Comparison of ENCODE assay signal across 9 cellular contexts in the genomic region with DNA sequence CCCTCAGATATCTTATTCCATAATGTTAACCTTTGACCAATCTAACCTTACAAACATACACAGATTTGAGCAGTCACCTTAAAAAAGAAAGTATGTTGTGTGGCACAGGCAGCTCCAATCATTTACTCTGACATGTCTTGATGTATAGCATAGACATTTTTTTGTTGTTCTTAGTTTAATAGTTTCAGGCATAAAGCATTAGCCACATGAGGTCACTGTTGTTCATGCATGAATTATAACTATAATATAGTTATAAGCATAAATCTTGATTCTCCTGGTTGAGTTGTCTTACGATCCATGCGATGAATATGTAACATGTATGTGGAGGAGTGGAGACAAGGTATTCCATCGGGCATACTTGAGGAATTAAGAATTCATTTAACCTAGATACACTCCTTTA. TPM values are rescaled to one million over a fixed set of nuclear protein-coding genes. Genes with fewer than 3 reads are reported as not detected.
DNase-seq lines count a peak whose midpoint lies in the region; ATAC-seq and TF ChIP-seq lines count a peak whose summit lies in the region.
"Had no signal": no experiment of that assay in that cellular context is flagged by ENCODE, and none has a peak within 500 bp of the region (broad histone marks: within the 10 kb centered on the region; RNA-seq: fewer than 3 reads in every experiment).

No MANE protein-coding gene starts in this region.

- H3K4me3 ChIP-seq in fibroblast of mammary gland (ENCODE audit: control insufficient read depth, low read depth, low read length): no peak overlapping the region
- no peak overlapping the region for H3K4me3 ChIP-seq in neural progenitor cell

- TF ChIP-seq CTCF in fibroblast of mammary gland (conservative IDR thresholded peaks at IDR 0.05; ENCODE audit: control insufficient read depth, insufficient read depth, low read depth, low read length) (peak; percentile 27), CD14-positive monocyte (IDR thresholded peaks at IDR 0.05) (no peak), neural progenitor cell (IDR thresholded peaks at IDR 0.05) (no peak)

- DNase-seq in Ammon's horn (ENCODE audit: low spot score) (peak; percentile 36), HPDE6-E6E7 (ENCODE audit: extremely low spot score) (peak; percentile 15), NCI-H774 (lab: John Stamatoyannopoulos, UW) (peak; percentile 22), fibroblast of mammary gland (ENCODE audit: low read depth) (peak; percentile 14), CD14-positive monocyte (ENCODE audit: low spot score) (no peak), neural progenitor cell (ENCODE audit: low spot score) (no peak)
- no peak for DNase-seq in stimulated activated CD4-positive, alpha-beta T cell treated with anti-CD3 and anti-CD28 coated beads, Interleukin-4, amount 100 ng/mL, for 4 hours

- no peak overlapping the region for H3K27ac ChIP-seq in neural progenitor cell

- H3K9me3 Mint-ChIP-seq in CD14-positive monocyte (no peaks in the 10 kb centered on the region), neural progenitor cell (no peaks in the 10 kb centered on the region)

- H4K20me1 ChIP-seq in neural progenitor cell (ENCODE audit: low read depth): no peaks in the 10 kb centered on the region

- intact Hi-C loops in CD14-positive monocyte (cut with micrococcal nuclease): no loop called here

- H3K4me1 Mint-ChIP-seq in CD14-positive monocyte: no peaks in the 10 kb centered on the region
- H3K4me1 Mint-ChIP-seq in neural progenitor cell: no peaks in the 10 kb centered on the region
- H3K4me1 Mint-ChIP-seq: central memory CD8-positive, alpha-beta T cell had no signal

- H3K27ac Mint-ChIP-seq in CD14-positive monocyte: no peak overlapping the region
- no peak overlapping the region for H3K27ac Mint-ChIP-seq in neural progenitor cell

- H3K9me3 ChIP-seq in neural progenitor cell (ENCODE audit: low read depth): no peaks in the 10 kb centered on the region

- no peaks in the 10 kb centered on the region for H3K36me3 Mint-ChIP-seq in CD14-positive monocyte
- H3K36me3 Mint-ChIP-seq in neural progenitor cell: no peaks in the 10 kb centered on the region

- no peaks in the 10 kb centered on the region for H3K4me1 ChIP-seq in neural progenitor cell

- ATAC-seq in HG02759 (IDR thresholded peaks at IDR 0.05; ENCODE audit: unreplicated experiment): no peak

- no peaks in the 10 kb centered on the region for H3F3A ChIP-seq in neural progenitor cell (ENCODE audit: low read depth)

- H3K4me3 Mint-ChIP-seq in CD14-positive monocyte (no peak overlapping the region), neural progenitor cell (no peak overlapping the region)
- H3K4me3 Mint-ChIP-seq: central memory CD8-positive, alpha-beta T cell had no signal

- no peak overlapping the region for H3K9ac ChIP-seq in neural progenitor cell

- no peaks in the 10 kb centered on the region for H3K79me2 ChIP-seq in neural progenitor cell (ENCODE audit: low read depth)

- no peaks in the 10 kb centered on the region for H3K36me3 ChIP-seq in neural progenitor cell

- H3K4me2 ChIP-seq in neural progenitor cell: no peak overlapping the region

- no peak overlapping the region for H2AFZ ChIP-seq in neural progenitor cell (replicated peaks)

- H3K27me3 ChIP-seq in neural progenitor cell: no peaks in the 10 kb centered on the region

- H3K27me3 Mint-ChIP-seq in CD14-positive monocyte (ENCODE audit: low read depth in 3 of 3): peaks cover 0 to 2% (median 0%) of the 10 kb centered on the region in 3 donors
- H3K27me3 Mint-ChIP-seq in neural progenitor cell (ENCODE audit: insufficient read depth, low read depth): peaks cover 2% of the 10 kb centered on the region
- H3K27me3 Mint-ChIP-seq: central memory CD8-positive, alpha-beta T cell had no signal

RNA-seq across cellular contexts. Expression of a gene that starts 26.1 kb away (rescaled TPM):
- not detected for polyA plus RNA-seq in CD14-positive monocyte
- total RNA-seq in neural progenitor cell (ENCODE audit: low replicate concordance): 0.37 and 0.45 TPM in 2 replicates

Comparison
In these comparisons a context has a peak if more than half of its experiments do, and no peak if none do; other contexts are left out.
1. DNase-seq: peak in Ammon's horn (single experiment), HPDE6-E6E7 (single experiment), NCI-H774 (single experiment) and fibroblast of mammary gland (single experiment); none in CD14-positive monocyte (single experiment), stimulated activated CD4-positive, alpha-beta T cell treated with anti-CD3 and anti-CD28 coated beads, Interleukin-4, amount 100 ng/mL, for 4 hours (0 of 2) and neural progenitor cell (single experiment).